7 cellular contexts compared by ENCODE assay signal in the genomic region with DNA sequence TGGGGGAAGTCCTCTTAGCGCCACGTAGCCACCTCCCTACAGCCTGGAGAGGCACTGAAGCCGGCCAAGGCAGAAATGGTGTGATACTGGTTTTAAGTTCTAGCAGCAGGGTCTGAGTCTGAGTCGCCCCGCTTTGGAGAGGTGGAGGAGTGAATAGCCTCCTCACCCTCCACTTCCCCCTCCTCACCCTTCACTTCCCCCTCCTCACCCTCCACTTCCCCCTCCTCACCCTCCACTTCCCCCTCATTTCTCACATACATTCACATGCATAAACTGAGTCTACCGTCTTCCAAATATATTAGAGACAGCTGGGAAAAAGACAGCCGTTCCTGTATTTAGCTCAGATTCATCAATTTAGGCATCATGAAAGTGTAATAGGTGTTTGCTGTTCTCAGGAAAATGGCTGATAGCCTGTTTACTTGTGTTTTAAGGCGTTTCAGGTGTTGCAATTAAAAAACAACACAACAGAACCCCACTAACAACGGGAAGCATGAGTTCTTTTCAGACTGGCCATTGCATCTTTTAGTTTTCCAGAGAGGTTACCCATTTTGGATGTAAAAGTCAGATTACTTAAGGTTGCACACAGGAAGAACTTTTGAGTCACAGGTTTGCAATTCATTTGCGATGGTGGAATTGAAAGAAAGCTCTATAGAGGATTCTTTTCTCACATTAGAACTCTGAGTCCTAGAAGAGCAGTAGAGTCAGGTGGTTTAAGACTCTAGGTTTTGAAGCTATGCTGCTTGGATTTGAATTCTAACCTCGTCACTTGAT. TPM values are rescaled to one million over a fixed set of nuclear protein-coding genes. Genes with fewer than 3 reads are reported as not detected.
DNase-seq lines count a peak whose midpoint lies in the region; ATAC-seq, FAIRE-seq and TF ChIP-seq lines count a peak whose summit lies in the region.

No MANE protein-coding gene starts in this region.

- TF ChIP-seq EP300 in H1 (IDR thresholded peaks at IDR 0.05; ENCODE audit: borderline replicate concordance in 1 of 2, low read depth in 2 of 2, low read length in 2 of 2): no peak

- H3K36me3 Mint-ChIP-seq in naive thymus-derived CD4-positive, alpha-beta T cell: peaks cover 0 to 9% (median 3%) of the 10 kb centered on the region in 5 donors

- TF ChIP-seq RAD21 in H1 (IDR thresholded peaks at IDR 0.05 in 1 of 2, conservative IDR thresholded peaks at IDR 0.05 in 1 of 2; ENCODE audit: low read depth in 2 of 2, low read length in 2 of 2): no peak

- H2AFZ ChIP-seq in H1 (ENCODE audit: low read length): no peak overlapping the region

- no peak overlapping the region for H2BK15ac ChIP-seq in H1 (ENCODE audit: low read length)

- no peak for ATAC-seq in naive thymus-derived CD4-positive, alpha-beta T cell
- ATAC-seq in HG03196 (IDR thresholded peaks at IDR 0.05; ENCODE audit: unreplicated experiment): no peak

- WGBS in H1 (ENCODE audit: extremely low coverage in 1 of 2, insufficient coverage in 1 of 2, insufficient read length in 1 of 2, insufficient replicate concordance in 2 of 2, low coverage in 1 of 2, low lambda C conversion rate in 2 of 2, missing lambda C conversion rate in 1 of 2), 2 experiments: 26% methylated on average over 11 of the region's 11 CpGs; no CpG with 5 or more reads in 1 of the 2 experiments

- no peak overlapping the region for H3K56ac ChIP-seq in H1 (replicated peaks; ENCODE audit: insufficient read length, low read depth, low read length)

- H4K20me1 ChIP-seq in H1 (replicated peaks in 1 of 2; ENCODE audit: control insufficient read depth in 1 of 2, insufficient read depth in 2 of 2, low read length in 2 of 2): peaks cover 0 to 3% of the 10 kb centered on the region in 2 experiments

- H3K36me3 ChIP-seq in H1 (ENCODE audit: control insufficient read depth in 2 of 4, insufficient read depth in 4 of 4, low read length in 3 of 4): no peaks in the 10 kb centered on the region
- peaks cover 0 to 7% (median 0%) of the 10 kb centered on the region in 3 experiments for H3K36me3 ChIP-seq in naive thymus-derived CD4-positive, alpha-beta T cell (ENCODE audit: control insufficient read depth in 2 of 3, insufficient read depth in 3 of 3, low read length in 3 of 3)

- H3K27ac Mint-ChIP-seq in naive thymus-derived CD4-positive, alpha-beta T cell: peak overlapping the region; percentile 89 to 98 (median 96)

- no peak overlapping the region for H2AK5ac ChIP-seq in H1 (ENCODE audit: low read depth, low read length)

- H2BK5ac ChIP-seq in H1 (ENCODE audit: low read depth, low read length): peak overlapping the region; percentile 93; the same call in 1 of the 2 replicates

- intact Hi-C loops in naive thymus-derived CD4-positive, alpha-beta T cell (cut with micrococcal nuclease): loop anchor here (1.0 to 10.0 kb wide), 16 partner anchors 13 to 1267 kb away; a partner anchor contains a TSS

- CTCF ChIA-PET in H1 (lab: Charles Lee; ENCODE audit: partially characterized antibody): interaction anchor here (0.6 to 2.0 kb wide), 9 partner anchors 9 to 720 kb away, joined by 3 to 5 read pairs (median 4); no protein-coding TSS in a partner anchor
- CTCF ChIA-PET in naive thymus-derived CD4-positive, alpha-beta T cell (lab: Charles Lee): interaction anchor here (0.6 to 0.8 kb wide), 2 partner anchors 13 to 64 kb away, joined by 3 read pairs; no protein-coding TSS in a partner anchor

- POLR2A ChIA-PET in H1 (lab: Charles Lee; ENCODE audit: partially characterized antibody): interaction anchor here (1.2 to 3.2 kb wide), 3 partner anchors 11 to 271 kb away, joined by 3 to 19 read pairs (median 7); no protein-coding TSS in a partner anchor
- POLR2A ChIA-PET in naive thymus-derived CD4-positive, alpha-beta T cell (lab: Charles Lee): interaction anchor here (0.8 to 2.0 kb wide), 17 partner anchors 7 to 604 kb away, joined by 3 to 15 read pairs (median 4); a partner anchor contains a TSS

- H3K27me3 Mint-ChIP-seq in naive thymus-derived CD4-positive, alpha-beta T cell: no peaks in the 10 kb centered on the region

- H3K79me2 ChIP-seq in H1 (ENCODE audit: control insufficient read depth in 1 of 2, insufficient read depth in 2 of 2, low read length in 2 of 2): peaks cover 16 to 52% of the 10 kb centered on the region in 2 experiments

- H3K4me3 ChIP-seq in H1 (ENCODE audit: extremely low read depth in 1 of 4, insufficient read depth in 2 of 4, low read depth in 3 of 4, low read length in 4 of 4): peak overlapping the region; percentile 68 to 92 (median 76)
- H3K4me3 ChIP-seq in naive thymus-derived CD4-positive, alpha-beta T cell (ENCODE audit: low read length): peak overlapping the region; percentile 81

- no peak for FAIRE-seq in H1 (lab: Jason Lieb, UNC)

- H3K4me2 ChIP-seq in H1 (ENCODE audit: insufficient read depth in 1 of 2, low read depth in 2 of 2, low read length in 2 of 2): peak overlapping the region; percentile 56 to 83

- H2BK120ac ChIP-seq in H1 (replicated peaks; ENCODE audit: low read depth, low read length): no peak overlapping the region

- H3K4me3 Mint-ChIP-seq in naive thymus-derived CD4-positive, alpha-beta T cell: peak overlapping the region; percentile 75 to 94 (median 92)

- peak overlapping the region; percentile 19; the same call in 1 of the 2 replicates for H4K8ac ChIP-seq in H1 (ENCODE audit: extremely low read depth, insufficient read depth, low read length)

- H2BK12ac ChIP-seq in H1 (ENCODE audit: low read depth, low read length): peak overlapping the region; percentile 75; the same call in 1 of the 2 replicates

- H3K4ac ChIP-seq in H1 (replicated peaks; ENCODE audit: insufficient read length, low read depth, low read length): no peak overlapping the region

- H3K9ac ChIP-seq in H1 (replicated peaks in 1 of 4; ENCODE audit: extremely low read depth in 1 of 4, low read depth in 3 of 4, low read length in 3 of 4): peak overlapping the region; percentile 73 to 90 (median 80)

- H3K23me2 ChIP-seq in H1 (ENCODE audit: low read depth, low read length): peaks cover 6% of the 10 kb centered on the region; the same call in 1 of the 2 replicates

- peaks cover 14 to 54% (median 32%) of the 10 kb centered on the region in 7 donors for H3K4me1 Mint-ChIP-seq in naive thymus-derived CD4-positive, alpha-beta T cell

- no peak for TF ChIP-seq POLR2A in H1 (IDR thresholded peaks at IDR 0.05; ENCODE audit: control extremely low read depth in 1 of 2, low read depth in 2 of 2, low read length in 2 of 2)

- no peak overlapping the region for H4K91ac ChIP-seq in H1 (replicated peaks; ENCODE audit: insufficient read length, low read length)

- H4K5ac ChIP-seq in H1 (ENCODE audit: insufficient read length, low read depth, low read length): no peak overlapping the region

- no peak for TF ChIP-seq CTCF in GM20000 (IDR thresholded peaks at IDR 0.05; ENCODE audit: extremely low read depth, missing control alignments)
- TF ChIP-seq CTCF in H1 (IDR thresholded peaks at IDR 0.05; ENCODE audit: control extremely low read depth in 1 of 3, insufficient read depth in 1 of 3, low read depth in 1 of 3, low read length in 3 of 3): no peak

- peak; percentile 66 for DNase-seq in GM20000 (ENCODE audit: low spot score)
- DNase-seq in RPMI8226: peak; percentile 51
- no peak for DNase-seq in H1 (ENCODE audit: low read depth in 1 of 2, low spot score in 2 of 2)
- DNase-seq in naive thymus-derived CD4-positive, alpha-beta T cell: peak in 1 of 9 donors; percentile 5
- no peak for DNase-seq in NCI-H187 (lab: John Stamatoyannopoulos, UW)
- DNase-seq in NCI-H2196 treated with DMSO at 0.1 percent for 48 hours (lab: John Stamatoyannopoulos, UW; ENCODE audit: unreplicated experiment): no peak

- no peak overlapping the region for H3K14ac ChIP-seq in H1 (ENCODE audit: insufficient read length)

- H3K79me1 ChIP-seq in H1 (ENCODE audit: low read depth, low read length): peaks cover 1% of the 10 kb centered on the region; the same call in 1 of the 2 replicates

- H3K27ac ChIP-seq in H1 (ENCODE audit: low read depth, low read length): peak overlapping the region; percentile 64; the same call in 1 of the 2 replicates
- peak overlapping the region; percentile 98 for H3K27ac ChIP-seq in naive thymus-derived CD4-positive, alpha-beta T cell (ENCODE audit: low read depth, low read length)

- no peak overlapping the region for H3K18ac ChIP-seq in H1 (ENCODE audit: extremely low read depth, low read length)

- no peaks in the 10 kb centered on the region; a peak in 1 of 7 replicates for H3K4me1 ChIP-seq in H1 (replicated peaks in 1 of 4; ENCODE audit: control insufficient read depth in 3 of 4, insufficient read depth in 4 of 4, low read length in 3 of 4)
- H3K4me1 ChIP-seq in naive thymus-derived CD4-positive, alpha-beta T cell (ENCODE audit: control insufficient read depth in 2 of 2, insufficient read depth in 2 of 2, low read length in 2 of 2): peaks cover 17 to 30% of the 10 kb centered on the region in 2 donors

- peaks cover 0 to 19% (median 10%) of the 10 kb centered on the region in 11 donors for H3K9me3 Mint-ChIP-seq in naive thymus-derived CD4-positive, alpha-beta T cell

- no peak overlapping the region for H2BK20ac ChIP-seq in H1 (ENCODE audit: low read length)

- H3K9me3 ChIP-seq in H1 (ENCODE audit: insufficient read depth in 2 of 2, low read depth in 1 of 2, low read length in 1 of 2): peaks cover 0 to 4% of the 10 kb centered on the region in 2 experiments; a peak in 1 of 4 replicates
- H3K9me3 ChIP-seq in naive thymus-derived CD4-positive, alpha-beta T cell (ENCODE audit: control insufficient read depth in 2 of 3, low read length in 3 of 3): no peaks in the 10 kb centered on the region

- H3K23ac ChIP-seq in H1 (ENCODE audit: insufficient read length): no peak overlapping the region

- no peaks in the 10 kb centered on the region for H3K27me3 ChIP-seq in H1 (replicated peaks in 1 of 4; ENCODE audit: control insufficient read depth in 3 of 4, extremely low read depth in 1 of 4, insufficient read depth in 3 of 4, low read length in 3 of 4)
- H3K27me3 ChIP-seq in naive thymus-derived CD4-positive, alpha-beta T cell (ENCODE audit: control insufficient read depth in 2 of 2, insufficient read depth in 2 of 2, low read length in 2 of 2): no peaks in the 10 kb centered on the region

TF ChIP-seq in H1, 55 proteins besides CTCF, POLR2A, EP300 and RAD21 (continues in another document):
- TF ChIP-seq POU5F1 (IDR thresholded peaks at IDR 0.05; ENCODE audit: low read depth, low read length): no peak
- no peak for TF ChIP-seq HDAC6 (IDR thresholded peaks at IDR 0.05; ENCODE audit: low read depth, low read length)
- TF ChIP-seq KDM5A (IDR thresholded peaks at IDR 0.05; ENCODE audit: low read length): no peak

RNA-seq across cellular contexts. Expression of a gene that starts 0.8 kb away (rescaled TPM):
- total RNA-seq in H1 (2021; fragmentation: NEBNext Ultra II Directional; extraction: Animal tissue kit (Norgen Biotek cat#: 25700)): 29.9 and 30.0 TPM in 2 replicates
- 6.3 and 11.0 TPM in 2 replicates for polyA plus RNA-seq in H1 (2011; rRNA removed)
- 13.3 TPM for polyA plus RNA-seq in H1 (2011; cell fraction: cytosol; rRNA removed)
- 6.4 TPM for polyA plus RNA-seq in H1 (2011; cell fraction: nucleus; rRNA removed)
- polyA plus RNA-seq in H1 (2012, experiment 1 of 2): 18.2 to 24.5 TPM (median 20.8 TPM) in 4 replicates
- 5.7 TPM for polyA plus RNA-seq in H1 (2012, experiment 2 of 2)
- polyA plus RNA-seq in H1 (2013, experiment 1 of 2): 33.3 TPM
- 32.9 TPM for polyA plus RNA-seq in H1 (2013, experiment 2 of 2)
- polyA minus RNA-seq in H1 (2011; rRNA and poly(A)+ RNA removed): 8.8 and 12.6 TPM in 2 replicates
- 11.6 TPM for polyA minus RNA-seq in H1 (2011; cell fraction: cytosol; rRNA and poly(A)+ RNA removed)
- polyA minus RNA-seq in H1 (2011; cell fraction: nucleus; rRNA and poly(A)+ RNA removed): 13.5 TPM
- 10 to 100 TPM; 14.5 to 26.0 (median 19.2) TPM for total RNA-seq in naive thymus-derived CD4-positive, alpha-beta T cell
- polyA plus RNA-seq in naive thymus-derived CD4-positive, alpha-beta T cell: 10 to 100 TPM; 15.8 to 27.0 TPM

Comparison
In these comparisons a context has a peak if more than half of its experiments do, and no peak if none do; other contexts are left out.
1. DNase-seq: peak in GM20000 (single experiment) and RPMI8226 (single experiment); none in H1 (0 of 2), NCI-H187 (0 of 2) and NCI-H2196 treated with DMSO at 0.1 percent for 48 hours (single experiment).